In genomic region chr4:151015458-151016344, GRCh38 we compare ENCODE assay signal across 1 cellular context.
A peak's percentile ranks its signal among the peaks of the same experiment; 100 is the strongest.
TF ChIP-seq lines count a peak whose summit lies in the region.

No MANE protein-coding gene starts in this region.

TF ChIP-seq in HepG2, 621 proteins besides CTCF, POLR2A, EP300 and RAD21 (continued from another document and continues in another):
- TF ChIP-seq CBX2 (IDR thresholded peaks at IDR 0.05; ENCODE audit: low read depth, low read length) (no peak), CBX2 (CRISPR knock-in tag; IDR thresholded peaks at IDR 0.05; ENCODE audit: low read depth) (no peak; the same call in 1 of the 2 replicates), ZNF17 (CRISPR knock-in tag; IDR thresholded peaks at IDR 0.05) (no peak), NFE2L2 (IDR thresholded peaks at IDR 0.05; ENCODE audit: low read length) (no peak), NR2F6 (IDR thresholded peaks at IDR 0.05) (no peak; the same call in 1 of the 2 replicates), NR2F6 (CRISPR knock-in tag; IDR thresholded peaks at IDR 0.05) (0 out of 2 replicates have a peak, but pooled peaks have one; percentile 2), HNRNPK (IDR thresholded peaks at IDR 0.05; ENCODE audit: low read depth, low read length, poor library complexity, severe bottlenecking) (no peak), ZNF782 (CRISPR knock-in tag; IDR thresholded peaks at IDR 0.05; ENCODE audit: borderline replicate concordance) (no peak; the same call in 1 of the 2 replicates), PPARG (CRISPR knock-in tag; conservative IDR thresholded peaks at IDR 0.05) (no peak; the same call in 1 of the 2 replicates), ZBTB3 (CRISPR knock-in tag; IDR thresholded peaks at IDR 0.05; ENCODE audit: borderline replicate concordance, low read depth) (no peak), ZBTB40 (IDR thresholded peaks at IDR 0.05) (no peak), ZBTB40 (CRISPR knock-in tag; IDR thresholded peaks at IDR 0.05) (peak; percentile 37; the same call in 1 of the 2 replicates), ETV6 (CRISPR knock-in tag; conservative IDR thresholded peaks at IDR 0.05) (peak; percentile 72), CERS6 (CRISPR knock-in tag; IDR thresholded peaks at IDR 0.05) (no peak), ZNF460 (CRISPR knock-in tag; IDR thresholded peaks at IDR 0.05; ENCODE audit: borderline replicate concordance) (no peak), CCAR2 (optimal IDR thresholded peaks at IDR 0.05; ENCODE audit: low read depth, low read length) (no peak), ZFP41 (CRISPR knock-in tag; IDR thresholded peaks at IDR 0.05; ENCODE audit: borderline replicate concordance) (peak; percentile 55; the same call in 1 of the 2 replicates), TEAD3 (CRISPR knock-in tag; optimal IDR thresholded peaks at IDR 0.05; ENCODE audit: borderline replicate concordance) (no peak), HOXA3 (CRISPR knock-in tag; IDR thresholded peaks at IDR 0.05) (peak; percentile 81), CBFB (CRISPR knock-in tag; IDR thresholded peaks at IDR 0.05) (no peak; the same call in 1 of the 2 replicates), ZNF275 (CRISPR knock-in tag; IDR thresholded peaks at IDR 0.05; ENCODE audit: borderline replicate concordance) (peak; percentile 94; the same call in 1 of the 2 replicates), ZNF670 (CRISPR knock-in tag; IDR thresholded peaks at IDR 0.05; ENCODE audit: borderline replicate concordance) (0 out of 2 replicates have a peak, but pooled peaks have one; percentile 39), ZFP36L2 (CRISPR knock-in tag; IDR thresholded peaks at IDR 0.05) (no peak), XBP1 (CRISPR knock-in tag; IDR thresholded peaks at IDR 0.05) (no peak), ZNF879 (CRISPR knock-in tag; IDR thresholded peaks at IDR 0.05) (no peak), TIGD3 (CRISPR knock-in tag; IDR thresholded peaks at IDR 0.05; ENCODE audit: borderline replicate concordance) (no peak), ZNF501 (CRISPR knock-in tag; IDR thresholded peaks at IDR 0.05) (no peak), KDM3A (CRISPR knock-in tag; IDR thresholded peaks at IDR 0.05; ENCODE audit: low read depth) (no peak), HNRNPH1 (optimal IDR thresholded peaks at IDR 0.05; ENCODE audit: low read depth, low read length) (no peak), ISX (CRISPR knock-in tag; conservative IDR thresholded peaks at IDR 0.05) (no peak), PHF21A (CRISPR knock-in tag; IDR thresholded peaks at IDR 0.05) (peak; percentile 29; the same call in 1 of the 2 replicates), MLLT10 (CRISPR knock-in tag; IDR thresholded peaks at IDR 0.05) (no peak), ZNF784 (CRISPR knock-in tag; IDR thresholded peaks at IDR 0.05; ENCODE audit: borderline replicate concordance) (peak; percentile 60; the same call in 1 of the 2 replicates), ZBTB7A (CRISPR knock-in tag; IDR thresholded peaks at IDR 0.05) (no peak), SMAD9 (CRISPR knock-in tag; IDR thresholded peaks at IDR 0.05) (no peak), SP1 (IDR thresholded peaks at IDR 0.05) (no peak), SP1 (CRISPR knock-in tag; IDR thresholded peaks at IDR 0.05) (peak; percentile 54), NFKB2 (CRISPR knock-in tag; IDR thresholded peaks at IDR 0.05; ENCODE audit: borderline replicate concordance) (peak; percentile 31; the same call in 1 of the 2 replicates), ZNF644 (CRISPR knock-in tag; IDR thresholded peaks at IDR 0.05; ENCODE audit: low read depth) (no peak; the same call in 1 of the 2 replicates), RNF219 (CRISPR knock-in tag; IDR thresholded peaks at IDR 0.05) (no peak), ZNF746 (CRISPR knock-in tag; IDR thresholded peaks at IDR 0.05) (no peak; the same call in 1 of the 2 replicates), ZNF550 (CRISPR knock-in tag; IDR thresholded peaks at IDR 0.05; ENCODE audit: borderline replicate concordance) (no peak), ZNF598 (CRISPR knock-in tag; IDR thresholded peaks at IDR 0.05; ENCODE audit: borderline replicate concordance) (peak; percentile 30; the same call in 1 of the 2 replicates), REL (CRISPR knock-in tag; conservative IDR thresholded peaks at IDR 0.05) (no peak; the same call in 1 of the 2 replicates), ZEB1 (IDR thresholded peaks at IDR 0.05; ENCODE audit: insufficient replicate concordance, low read depth) (peak; percentile 98), ZNF335 (CRISPR knock-in tag; IDR thresholded peaks at IDR 0.05) (no peak; the same call in 1 of the 2 replicates), CENPX (CRISPR knock-in tag; IDR thresholded peaks at IDR 0.05) (no peak), SOX5 (CRISPR knock-in tag; IDR thresholded peaks at IDR 0.05; ENCODE audit: borderline replicate concordance) (no peak), NFYC (CRISPR knock-in tag; IDR thresholded peaks at IDR 0.05) (peak; percentile 11; the same call in 1 of the 2 replicates)
